In the genomic region with DNA sequence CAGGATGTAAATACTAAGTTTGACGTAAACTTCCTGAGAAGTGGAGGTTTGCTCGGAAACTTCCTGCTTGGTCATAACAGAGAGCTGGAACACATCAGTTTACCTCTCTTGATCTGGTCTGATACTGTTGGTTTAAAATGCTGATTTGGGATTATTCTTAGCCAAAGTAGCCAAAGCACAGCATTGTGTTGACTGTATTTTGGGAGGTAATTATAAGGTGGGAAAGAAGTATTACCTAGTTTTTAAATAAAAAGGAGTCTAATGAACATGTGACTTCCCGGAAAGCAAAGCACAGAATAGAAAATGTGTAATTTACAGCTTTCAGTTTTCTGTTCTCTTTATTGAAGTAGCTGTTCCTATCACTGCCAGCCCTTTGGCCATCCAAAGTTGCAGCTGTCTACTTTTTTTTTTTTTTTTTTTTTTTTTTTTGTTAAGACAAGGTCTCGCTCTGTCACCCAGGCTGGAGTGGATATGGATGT, we compare ENCODE assay signal across 8 cellular contexts. TPM values are rescaled to one million over a fixed set of nuclear protein-coding genes. Genes with fewer than 3 reads are reported as not detected.
DNase-seq lines count a peak whose midpoint lies in the region; ATAC-seq lines count a peak whose summit lies in the region.

No MANE protein-coding gene starts in this region.

- no peaks in the 10 kb centered on the region for H3K9me3 ChIP-seq in T-helper 17 cell (ENCODE audit: control insufficient read depth, low read length, poor library complexity, severe bottlenecking)

- peak; percentile 65 for ATAC-seq in GM18873 (IDR thresholded peaks at IDR 0.05; ENCODE audit: low FRiP score, unreplicated experiment)
- peak; percentile 64 for ATAC-seq in GM21717 (IDR thresholded peaks at IDR 0.05; ENCODE audit: unreplicated experiment)
- ATAC-seq in T-helper 17 cell, result peak; percentile 60
- peak in 1 of 2 donors; percentile 73 for ATAC-seq in natural killer cell treated with Interleukin-12 subunit alpha and Interleukin-12 subunit beta and Interleukin-15 and Interleukin-18, amount 100 ng/mL, for 72 hours

- peak overlapping the region; percentile 82 for H3K4me3 Mint-ChIP-seq in T-helper 17 cell
- peak overlapping the region; percentile 77 for H3K4me3 Mint-ChIP-seq in natural killer cell treated with Interleukin-12 subunit alpha and Interleukin-12 subunit beta and Interleukin-15 and Interleukin-18, amount 100 ng/mL, for 72 hours

- H3K9me3 Mint-ChIP-seq in natural killer cell treated with Interleukin-12 subunit alpha and Interleukin-12 subunit beta and Interleukin-15 and Interleukin-18, amount 100 ng/mL, for 72 hours, result no peaks in the 10 kb centered on the region

- peak overlapping the region; percentile 96 for H3K27ac Mint-ChIP-seq in T-helper 17 cell
- peak overlapping the region; percentile 95 to 98 for H3K27ac Mint-ChIP-seq in natural killer cell treated with Interleukin-12 subunit alpha and Interleukin-12 subunit beta and Interleukin-15 and Interleukin-18, amount 100 ng/mL, for 72 hours

- H3K4me1 Mint-ChIP-seq in T-helper 17 cell, result peaks cover 18% of the 10 kb centered on the region
- H3K4me1 Mint-ChIP-seq in natural killer cell treated with Interleukin-12 subunit alpha and Interleukin-12 subunit beta and Interleukin-15 and Interleukin-18, amount 100 ng/mL, for 72 hours (ENCODE audit: low read depth in 2 of 2), result peaks cover 21 to 22% of the 10 kb centered on the region in 2 donors

- DNase-seq in T-helper 17 cell (no peak), HT-29 (ENCODE audit: low spot score) (no peak), NCI-H2196 (lab: John Stamatoyannopoulos, UW; ENCODE audit: unreplicated experiment) (no peak), superior temporal gyrus (ENCODE audit: extremely low spot score) (no peak), kidney tubule cell (ENCODE audit: low spot score) (no peak)
- peak; percentile 62 for DNase-seq in natural killer cell treated with Interleukin-12 subunit alpha and Interleukin-12 subunit beta and Interleukin-15 and Interleukin-18, amount 100 ng/mL, for 72 hours (ENCODE audit: low spot score)

- no peaks in the 10 kb centered on the region for H3K27me3 Mint-ChIP-seq in T-helper 17 cell
- no peaks in the 10 kb centered on the region for H3K27me3 Mint-ChIP-seq in natural killer cell treated with Interleukin-12 subunit alpha and Interleukin-12 subunit beta and Interleukin-15 and Interleukin-18, amount 100 ng/mL, for 72 hours

- H3K36me3 Mint-ChIP-seq in T-helper 17 cell (ENCODE audit: low read depth), result no peaks in the 10 kb centered on the region
- H3K36me3 Mint-ChIP-seq in natural killer cell treated with Interleukin-12 subunit alpha and Interleukin-12 subunit beta and Interleukin-15 and Interleukin-18, amount 100 ng/mL, for 72 hours, result no peaks in the 10 kb centered on the region

RNA-seq across cellular contexts. Expression of a gene that starts 52.2 kb away (rescaled TPM):
- total RNA-seq in T-helper 17 cell, result 10 to 100 TPM; 35.0 to 37.9 TPM
- 10 to 100 TPM; 66.1 to 84.8 TPM for total RNA-seq in natural killer cell treated with Interleukin-12 subunit alpha and Interleukin-12 subunit beta and Interleukin-15 and Interleukin-18, amount 100 ng/mL, for 72 hours
- total RNA-seq in HT-29 (2014; rRNA removed; shearing (Covaris generic)), result 23.3 and 26.1 TPM in 2 replicates

RNA-seq across cellular contexts. Expression of a gene that starts 55.5 kb away (rescaled TPM):
- total RNA-seq in T-helper 17 cell, result 10 to 100 TPM; 44.7 to 51.7 TPM
- total RNA-seq in natural killer cell treated with Interleukin-12 subunit alpha and Interleukin-12 subunit beta and Interleukin-15 and Interleukin-18, amount 100 ng/mL, for 72 hours, result 10 to 100 TPM; 88.3 to 93.6 TPM
- total RNA-seq in HT-29 (2014; rRNA removed; shearing (Covaris generic)), result 9.4 and 14.9 TPM in 2 replicates
